ENCODE assay signal across 1 cellular context in genomic region chr19:13794752-13795589, GRCh38.
TF ChIP-seq lines count a peak whose summit lies in the region.

Gene ZSWIM4 (plus strand): TSS chr19:13795443. CDS start chr19:13795649, 206 bp downstream.

TF ChIP-seq in IMR-90, 13 proteins besides CTCF, POLR2A, EP300 and RAD21 (continued from another document):
- TF ChIP-seq ELK1 (IDR thresholded peaks at IDR 0.05; ENCODE audit: borderline replicate concordance, low read depth, low read length) = no peak
